5 cellular contexts compared by ENCODE assay signal in the genomic region with DNA sequence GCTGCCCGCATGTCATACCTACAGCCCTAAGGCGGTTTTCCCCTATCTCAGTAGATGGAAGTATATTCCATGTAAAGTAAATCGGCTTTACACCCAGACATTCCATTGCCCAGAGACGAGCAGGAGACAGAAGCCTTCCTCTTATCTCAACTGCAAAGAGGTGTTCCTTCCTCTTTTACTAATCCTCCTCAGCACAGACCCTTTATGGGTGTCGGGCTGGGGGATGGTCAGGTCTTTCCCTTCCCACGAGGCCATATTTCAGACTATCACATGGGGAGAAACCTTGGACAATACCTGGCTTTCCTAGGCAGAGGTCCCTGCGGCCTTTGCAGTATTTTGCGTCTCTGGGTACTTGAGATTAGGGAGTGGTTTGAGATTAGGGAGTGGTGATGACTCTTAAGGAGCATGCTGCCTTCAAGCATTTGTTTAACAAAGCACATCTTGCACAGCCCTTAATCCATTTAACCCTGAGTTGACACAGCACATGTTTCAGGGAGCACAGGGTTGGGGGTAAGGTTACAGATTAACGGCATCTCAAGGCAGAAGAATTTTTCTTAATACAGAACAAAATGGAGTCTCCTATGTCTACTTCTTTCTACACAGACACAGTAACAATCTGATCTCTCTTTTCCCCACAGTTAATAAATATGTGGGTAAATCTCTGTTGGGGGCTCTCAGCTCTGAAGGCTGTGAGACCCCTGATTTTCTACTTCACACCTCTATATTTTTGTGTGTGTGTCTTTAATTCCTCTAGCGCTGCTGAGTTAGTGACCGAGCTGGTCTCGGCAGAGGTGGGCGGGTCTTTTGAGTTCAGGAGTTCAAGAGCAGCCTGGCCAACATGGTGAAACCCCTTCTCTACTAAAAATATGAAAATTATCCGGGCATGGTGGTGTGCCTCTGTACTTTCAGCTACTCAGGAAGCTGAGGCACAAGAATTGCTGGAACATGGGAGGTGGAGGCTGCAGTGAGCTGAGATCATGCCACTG. TPM values are rescaled to one million over a fixed set of nuclear protein-coding genes. Genes with fewer than 3 reads are reported as not detected.
"Had no signal": no experiment of that assay in that cellular context is flagged by ENCODE, and none has a peak within 500 bp of the region (broad histone marks: within the 10 kb centered on the region; RNA-seq: fewer than 3 reads in every experiment).

No MANE protein-coding gene starts in this region.

RNA-seq across cellular contexts. Expression of gene MROH7, which starts 4.8 kb away (rescaled TPM):
- total RNA-seq: IMR-90, NCI-H460, PC-3 had no signal

RNA-seq across cellular contexts. Expression of gene FAM151A, which starts 13.4 kb away (rescaled TPM):
- total RNA-seq: HT-29, IMR-90, NCI-H460, PC-3, SK-MEL-5 had no signal
